ENCODE assay signal across 22 cellular contexts in the genomic region with DNA sequence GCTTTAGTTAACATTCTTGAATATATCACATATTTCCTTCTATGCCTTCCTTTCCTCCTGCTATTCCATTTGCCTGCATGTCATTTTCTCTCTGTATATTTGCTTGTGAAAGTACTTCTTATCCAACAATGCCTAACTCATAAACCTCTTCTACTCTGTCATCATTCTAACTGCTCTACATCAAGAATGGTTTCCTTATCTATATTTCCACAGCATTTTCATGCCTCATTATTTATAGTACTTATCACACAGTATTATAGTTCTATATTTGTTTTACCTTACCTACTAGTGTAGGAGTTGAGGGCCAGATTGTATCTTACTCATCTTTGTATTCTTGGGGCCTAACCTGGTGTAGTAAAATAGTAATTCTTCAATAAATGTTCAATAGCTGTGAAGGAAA.
DNase-seq lines count a peak whose midpoint lies in the region; ATAC-seq, FAIRE-seq and TF ChIP-seq lines count a peak whose summit lies in the region.
"Had no signal": no experiment of that assay in that cellular context is flagged by ENCODE, and none has a peak within 500 bp of the region (broad histone marks: within the 10 kb centered on the region; RNA-seq: fewer than 3 reads in every experiment).

No MANE protein-coding gene starts in this region.

- DNase-seq in Right ventricle myocardium superior (no peak), cardiac septum (ENCODE audit: low spot score) (no peak), GM23338 (ENCODE audit: low spot score) (no peak), WTC11 (ENCODE audit: low spot score) (no peak), small intestine (peak; percentile 11), trophoblast cell (no peak)
- DNase-seq: Caco-2; CD4-positive, CD25-positive, alpha-beta regulatory T cell; CD8-positive, alpha-beta T cell; DMS153; DND-41; GOT3 had no signal

- intact Hi-C loops in Right ventricle myocardium superior (cut with DNase I) = no loop called here
- intact Hi-C loops in cardiac septum (cut with DNase I) = no loop called here

- no peaks in the 10 kb centered on the region for H3K9me3 ChIP-seq in small intestine (ENCODE audit: control insufficient read depth, low read depth)
- no peaks in the 10 kb centered on the region for H3K9me3 ChIP-seq in trophoblast cell (ENCODE audit: insufficient read depth, low read depth, low read length)
- H3K9me3 ChIP-seq: BLaER1, Caco-2, HAP-1 had no signal

- H4K8ac ChIP-seq in trophoblast cell (ENCODE audit: low read depth, low read length) = no peak overlapping the region

- peak overlapping the region; percentile 25; the same call in 1 of the 2 replicates for H3K27ac Mint-ChIP-seq in GM23338
- H3K27ac Mint-ChIP-seq in WTC11 = peak overlapping the region; percentile 32
- H3K27ac Mint-ChIP-seq: B cell; CD4-positive, CD25-positive, alpha-beta regulatory T cell; CD8-positive, alpha-beta T cell had no signal

- H4K20me1 ChIP-seq in GM23338 (replicated peaks; ENCODE audit: insufficient read depth) = no peaks in the 10 kb centered on the region

- H3K4me1 Mint-ChIP-seq in GM23338 (peaks cover 43% of the 10 kb centered on the region), WTC11 (peaks cover 57% of the 10 kb centered on the region)

- H3F3A ChIP-seq in GM23338 (replicated peaks; ENCODE audit: low read depth) = no peaks in the 10 kb centered on the region

- no peak overlapping the region for H2BK5ac ChIP-seq in trophoblast cell (ENCODE audit: low read depth, low read length, poor library complexity)

- ATAC-seq in Right ventricle myocardium superior (ENCODE audit: poor library complexity) (peak; percentile 36), GM23338 (no peak), WTC11 (no peak), GM18511 (IDR thresholded peaks at IDR 0.05; ENCODE audit: unreplicated experiment) (no peak)
- ATAC-seq: CD8-positive, alpha-beta T cell had no signal

- H3K4me3 Mint-ChIP-seq in GM23338 = no peak overlapping the region
- no peak overlapping the region for H3K4me3 Mint-ChIP-seq in WTC11
- H3K4me3 Mint-ChIP-seq: B cell; CD4-positive, CD25-positive, alpha-beta regulatory T cell; CD8-positive, alpha-beta T cell had no signal

- peaks cover 38% of the 10 kb centered on the region for H3K79me2 ChIP-seq in GM23338 (replicated peaks; ENCODE audit: insufficient read depth)
- H3K79me2 ChIP-seq in trophoblast cell (ENCODE audit: control insufficient read depth, insufficient read depth, low read length, poor library complexity) = no peaks in the 10 kb centered on the region

- no peak for FAIRE-seq in small intestine (lab: Jason Lieb, UNC)
- FAIRE-seq: A204.1, G401.6, GM12892, H54 had no signal

- H3K9me2 ChIP-seq in GM23338 (ENCODE audit: insufficient read depth) = no peaks in the 10 kb centered on the region

- no peak for TF ChIP-seq CTCF in GM23338 (conservative IDR thresholded peaks at IDR 0.05; ENCODE audit: low read depth in 2 of 2)
- TF ChIP-seq CTCF in WTC11 (IDR thresholded peaks at IDR 0.05) = no peak

- CTCF ChIA-PET in WTC11 (lab: Charles Lee) = no interaction called here

- H3K27me3 ChIP-seq in GM23338 (ENCODE audit: insufficient read depth) = no peaks in the 10 kb centered on the region
- H3K27me3 ChIP-seq in small intestine (ENCODE audit: control insufficient read depth in 2 of 2, insufficient read depth in 2 of 2, low read length in 2 of 2) = no peaks in the 10 kb centered on the region
- H3K27me3 ChIP-seq in trophoblast cell (ENCODE audit: insufficient read depth, low read length) = no peaks in the 10 kb centered on the region
- H3K27me3 ChIP-seq: BLaER1 had no signal

- no peak overlapping the region for H2BK12ac ChIP-seq in trophoblast cell (ENCODE audit: low read length)

- H3K9me3 Mint-ChIP-seq in GM23338 (no peaks in the 10 kb centered on the region; the same call in 2 of the 3 replicates), WTC11 (no peaks in the 10 kb centered on the region)
- H3K9me3 Mint-ChIP-seq: CD4-positive, CD25-positive, alpha-beta regulatory T cell; CD8-positive, alpha-beta T cell had no signal

- 0 out of 2 replicates have a peak overlapping the region, but pooled peaks have one; percentile 12 for H3K4me2 ChIP-seq in GM23338
- no peak overlapping the region for H3K4me2 ChIP-seq in trophoblast cell (ENCODE audit: low read length)
- H3K4me2 ChIP-seq: BLaER1 had no signal

- H3K27me3 Mint-ChIP-seq in GM23338 (ENCODE audit: insufficient read depth, low read depth, poor library complexity) (no peaks in the 10 kb centered on the region), WTC11 (ENCODE audit: low read depth) (no peaks in the 10 kb centered on the region)
- H3K27me3 Mint-ChIP-seq: B cell; CD4-positive, CD25-positive, alpha-beta regulatory T cell had no signal

- H3K79me1 ChIP-seq in trophoblast cell (ENCODE audit: low read length) = no peaks in the 10 kb centered on the region

- no peak overlapping the region for H3K4me3 ChIP-seq in GM23338
- H3K4me3 ChIP-seq in small intestine (ENCODE audit: low read depth in 1 of 2, low read length in 2 of 2) = no peak overlapping the region
- no peak overlapping the region for H3K4me3 ChIP-seq in trophoblast cell (ENCODE audit: low read depth, low read length)
- H3K4me3 ChIP-seq: BLaER1, HAP-1 had no signal

- no peak overlapping the region for H3K18ac ChIP-seq in trophoblast cell (ENCODE audit: low read length)

- no peak overlapping the region for H3K23ac ChIP-seq in trophoblast cell (ENCODE audit: low read length)

- H3K36me3 ChIP-seq in GM23338 (ENCODE audit: insufficient read depth) (no peaks in the 10 kb centered on the region), small intestine (ENCODE audit: control insufficient read depth in 2 of 2, insufficient read depth in 2 of 2, low read length in 2 of 2) (no peaks in the 10 kb centered on the region), trophoblast cell (ENCODE audit: control insufficient read depth in 1 of 2, insufficient read depth in 2 of 2, low read length in 2 of 2) (no peaks in the 10 kb centered on the region)

- H3K27ac ChIP-seq in GM23338 (ENCODE audit: low read depth) (no peak overlapping the region), small intestine (ENCODE audit: low read depth in 1 of 2, low read length in 1 of 2) (no peak overlapping the region), trophoblast cell (ENCODE audit: low read depth, low read length) (no peak overlapping the region)
- H3K27ac ChIP-seq: 22Rv1, BLaER1, C4-2B had no signal

- H4K91ac ChIP-seq in trophoblast cell (ENCODE audit: low read depth, low read length) = no peak overlapping the region

- H3K4me1 ChIP-seq in GM23338 (ENCODE audit: insufficient read depth) (peaks cover 31% of the 10 kb centered on the region), small intestine (ENCODE audit: control insufficient read depth in 2 of 2, insufficient read depth in 1 of 2, low read depth in 1 of 2, low read length in 1 of 2) (peaks cover 0 to 2% of the 10 kb centered on the region in 2 donors), trophoblast cell (ENCODE audit: control insufficient read depth in 1 of 2, insufficient read depth in 2 of 2, low read length in 2 of 2) (no peaks in the 10 kb centered on the region)
- H3K4me1 ChIP-seq: Caco-2 had no signal

- H2AFZ ChIP-seq in GM23338 (no peak overlapping the region), trophoblast cell (ENCODE audit: insufficient read depth, low read length, poor library complexity) (no peak overlapping the region)

- no peak overlapping the region for H3K4ac ChIP-seq in trophoblast cell (ENCODE audit: low read depth, low read length)

- H3K14ac ChIP-seq in trophoblast cell (ENCODE audit: low read length) = no peak overlapping the region

- no peak overlapping the region for H2BK120ac ChIP-seq in trophoblast cell (ENCODE audit: insufficient read depth, low read length, poor library complexity)

- POLR2A ChIA-PET in WTC11 (lab: Charles Lee) = no interaction called here

- no peak overlapping the region for H2AK5ac ChIP-seq in trophoblast cell (ENCODE audit: low read length)

- H3K36me3 Mint-ChIP-seq in GM23338 (ENCODE audit: low read depth) = peaks cover 15% of the 10 kb centered on the region
- peaks cover 12% of the 10 kb centered on the region for H3K36me3 Mint-ChIP-seq in WTC11

- H4K12ac ChIP-seq in trophoblast cell (ENCODE audit: low read depth, low read length) = no peak overlapping the region

- H3K9ac ChIP-seq in trophoblast cell (ENCODE audit: low read length) = no peak overlapping the region
- H3K9ac ChIP-seq: BLaER1 had no signal

TF ChIP-seq in GM23338, 12 proteins besides CTCF, POLR2A, EP300 and RAD21 (continues in another document):
- TF ChIP-seq CREB1 (CRISPR knock-in tag; IDR thresholded peaks at IDR 0.05; ENCODE audit: low read depth) = no peak
- no peak for TF ChIP-seq ZNF114 (CRISPR knock-in tag; IDR thresholded peaks at IDR 0.05)
- TF ChIP-seq ZNF331 (CRISPR knock-in tag; IDR thresholded peaks at IDR 0.05; ENCODE audit: low read depth) = no peak

TF ChIP-seq in WTC11, 78 proteins besides CTCF, POLR2A, EP300 and RAD21:
- TF ChIP-seq NR2C2 (CRISPR knock-in tag; IDR thresholded peaks at IDR 0.05) (no peak), NR3C1 (CRISPR knock-in tag; conservative IDR thresholded peaks at IDR 0.05; ENCODE audit: low read depth) (no peak), PREB (CRISPR knock-in tag; IDR thresholded peaks at IDR 0.05; ENCODE audit: borderline replicate concordance) (no peak), GABPB1 (CRISPR knock-in tag; IDR thresholded peaks at IDR 0.05) (no peak), CREB1 (CRISPR knock-in tag; IDR thresholded peaks at IDR 0.05) (no peak), ESRRA (CRISPR knock-in tag; IDR thresholded peaks at IDR 0.05; ENCODE audit: borderline replicate concordance) (no peak)
- TF ChIP-seq, protein P1, sequence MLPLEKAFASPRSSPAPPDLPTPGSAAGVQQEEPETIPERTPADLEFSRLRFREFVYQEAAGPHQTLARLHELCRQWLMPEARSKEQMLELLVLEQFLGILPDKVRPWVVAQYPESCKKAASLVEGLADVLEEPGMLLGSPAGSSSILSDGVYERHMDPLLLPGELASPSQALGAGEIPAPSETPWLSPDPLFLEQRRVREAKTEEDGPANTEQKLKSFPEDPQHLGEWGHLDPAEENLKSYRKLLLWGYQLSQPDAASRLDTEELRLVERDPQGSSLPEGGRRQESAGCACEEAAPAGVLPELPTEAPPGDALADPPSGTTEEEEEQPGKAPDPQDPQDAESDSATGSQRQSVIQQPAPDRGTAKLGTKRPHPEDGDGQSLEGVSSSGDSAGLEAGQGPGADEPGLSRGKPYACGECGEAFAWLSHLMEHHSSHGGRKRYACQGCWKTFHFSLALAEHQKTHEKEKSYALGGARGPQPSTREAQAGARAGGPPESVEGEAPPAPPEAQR (CRISPR knock-in tag; IDR thresholded peaks at IDR 0.05) = no peak
TF ChIP-seq in WTC11: peak in this region for 0.
